In the genomic region with DNA sequence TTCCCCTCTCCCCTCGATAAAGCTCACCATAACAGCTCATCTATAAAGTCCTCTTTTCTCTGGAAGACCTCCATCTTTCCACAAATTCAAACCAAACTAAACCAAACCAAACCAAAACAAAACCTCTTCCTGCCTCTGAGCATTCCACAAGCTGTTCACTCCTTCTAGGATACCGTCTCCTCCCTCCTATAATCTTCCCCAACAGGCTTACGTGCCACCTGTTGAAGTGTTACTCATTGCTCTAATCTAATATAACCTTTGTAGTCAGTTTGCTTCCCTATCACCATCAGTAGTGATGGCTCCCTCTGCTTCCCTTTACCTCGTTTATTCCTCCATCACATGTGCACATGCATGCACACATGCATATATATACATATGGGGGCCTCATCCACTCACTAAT, we compare ENCODE assay signal across 31 cellular contexts. TPM values are rescaled to one million over a fixed set of nuclear protein-coding genes. Genes with fewer than 3 reads are reported as not detected.
"Had no signal": no experiment of that assay in that cellular context is flagged by ENCODE, and none has a peak within 500 bp of the region (broad histone marks: within the 10 kb centered on the region; RNA-seq: fewer than 3 reads in every experiment).

No MANE protein-coding gene starts in this region.

- H3K4me1 Mint-ChIP-seq: nephron progenitor cell, neural progenitor cell had no signal

- FAIRE-seq: keratinocyte, urothelium cell line had no signal

- H3K27ac ChIP-seq: left lung, lower lobe of right lung, neural progenitor cell, neutrophil, ovary, right atrium auricular region, right lobe of liver, stomach, testis, tibial artery, upper lobe of right lung had no signal

- H3K9me3 Mint-ChIP-seq: neural progenitor cell had no signal

- H3K36me3 ChIP-seq: left lung, lower lobe of right lung, neural progenitor cell, neutrophil, ovary, right atrium auricular region, right lobe of liver, stomach, tibial artery, upper lobe of right lung had no signal

- H3K4me3 Mint-ChIP-seq: naive thymus-derived CD8-positive, alpha-beta T cell; nephron progenitor cell; neural progenitor cell; stimulated activated naive B cell treated with anti-CD40 and anti-IgM and Interleukin-4, amounts not matched to agents 10 μg/mL and 1 μg/mL and 100 μg/mL, for 72 hours had no signal

- H3K9ac ChIP-seq: neural progenitor cell had no signal

- H3K27ac Mint-ChIP-seq: nephron progenitor cell; neural progenitor cell; progenitor cell of endocrine pancreas; stimulated activated naive B cell treated with anti-CD40 and anti-IgM and Interleukin-4, amounts not matched to agents 10 μg/mL and 1 μg/mL and 100 μg/mL, for 72 hours had no signal

- H3K9me3 ChIP-seq: left lung, lower lobe of right lung, neutrophil, ovary, right atrium auricular region, right lobe of liver, stomach, testis, tibial artery, upper lobe of right lung had no signal

- DNase-seq: hippocampal formation; kidney glomerular epithelial cell; left cardiac atrium; left lung; lower lobe of right lung; mammary epithelial cell; mesenchymal stem cell; naive thymus-derived CD8-positive, alpha-beta T cell; nephron progenitor cell; ovary; right lobe of liver; stimulated activated CD4-positive, alpha-beta T cell treated with anti-CD3 and anti-CD28 coated beads, Interleukin-12 subunit alpha, Interleukin-12 subunit beta, amount 100 ng/mL, for 4 hours; stimulated activated CD4-positive, alpha-beta T cell treated with anti-CD3 and anti-CD28 coated beads, Interleukin-15, amount 100 ng/mL, for 24 hours; stimulated activated CD4-positive, alpha-beta T cell treated with anti-CD3 and anti-CD28 coated beads, Interleukin-2, amount 100 ng/mL, for 24 hours; stimulated activated CD4-positive, alpha-beta T cell treated with anti-CD3 and anti-CD28 coated beads, Interleukin-4, amount 100 ng/mL, for 1 hour; stimulated activated naive B cell treated with anti-CD40 and anti-IgM and Interleukin-4, amounts not matched to agents 10 μg/mL and 1 μg/mL and 100 μg/mL, for 72 hours; stimulated activated naive CD8-positive, alpha-beta T cell treated with anti-CD3 and anti-CD28 coated beads, Interleukin-15, Interleukin-2, amounts not matched to agents 100 U/mL and 50 U/mL, for 24 hours; stomach; testis; tibial artery; trophoblast cell; upper lobe of right lung had no signal

- H3K4me1 ChIP-seq: left lung, lower lobe of right lung, neural progenitor cell, right atrium auricular region, right lobe of liver, testis, tibial artery, upper lobe of right lung had no signal

- H3K4me3 ChIP-seq: left lung, lower lobe of right lung, neural progenitor cell, ovary, right atrium auricular region, right lobe of liver, stomach, testis, tibial artery, upper lobe of right lung had no signal

- ATAC-seq: left cardiac atrium; left lung; lower lobe of right lung; naive thymus-derived CD8-positive, alpha-beta T cell; right lobe of liver; stimulated activated naive B cell treated with anti-CD40 and anti-IgM and Interleukin-4, amounts not matched to agents 10 μg/mL and 1 μg/mL and 100 μg/mL, for 72 hours; stimulated activated naive CD8-positive, alpha-beta T cell treated with anti-CD3 and anti-CD28 coated beads, Interleukin-15, Interleukin-2, amounts not matched to agents 100 U/mL and 50 U/mL, for 24 hours; upper lobe of right lung had no signal

- H3K27me3 Mint-ChIP-seq: progenitor cell of endocrine pancreas; stimulated activated naive B cell treated with anti-CD40 and anti-IgM and Interleukin-4, amounts not matched to agents 10 μg/mL and 1 μg/mL and 100 μg/mL, for 72 hours had no signal

- H3K4me2 ChIP-seq: neural progenitor cell had no signal

- H2AFZ ChIP-seq: neural progenitor cell had no signal

- H3K27me3 ChIP-seq: left lung, neural progenitor cell, neutrophil, ovary, right atrium auricular region, right lobe of liver, stomach, testis, tibial artery, upper lobe of right lung had no signal

- H3K36me3 Mint-ChIP-seq: neural progenitor cell had no signal

RNA-seq across cellular contexts. Expression of a gene that starts 12.7 kb away (rescaled TPM):
- total RNA-seq: left cardiac atrium, lower lobe of right lung, mammary epithelial cell, progenitor cell of endocrine pancreas, pulmonary artery endothelial cell, renal cortical epithelial cell, right atrium auricular region, upper lobe of right lung had no signal
- polyA plus RNA-seq: keratinocyte, liver, mammary epithelial cell had no signal
